Comparison of ENCODE assay signal across 19 cellular contexts in genomic region chr11:87239531-87239930, GRCh38.
"Had no signal": no experiment of that assay in that cellular context is flagged by ENCODE, and none has a peak within 500 bp of the region (broad histone marks: within the 10 kb centered on the region; RNA-seq: fewer than 3 reads in every experiment).

No MANE protein-coding gene starts in this region.

- H3K4me1 ChIP-seq: left lung, lower lobe of right lung, neural progenitor cell, psoas muscle, spleen had no signal

- H3K27ac ChIP-seq: left lung, lower lobe of right lung, neural progenitor cell, psoas muscle, spleen had no signal

- H3K4me2 ChIP-seq: neural progenitor cell had no signal

- ATAC-seq: left lung; lower lobe of right lung; natural killer cell treated with Interleukin-12 subunit alpha and Interleukin-12 subunit beta and Interleukin-15 and Interleukin-18, amount 100 ng/mL, for 72 hours; psoas muscle; stimulated activated memory B cell treated with anti-CD40 and anti-IgM and Interleukin-4, amounts not matched to agents 10 μg/mL and 1 μg/mL and 100 μg/mL, for 72 hours had no signal

- H3K36me3 ChIP-seq: left lung, lower lobe of right lung, neural progenitor cell, spleen had no signal

- H3K9ac ChIP-seq: neural progenitor cell had no signal

- H3K27me3 ChIP-seq: left lung, neural progenitor cell, spleen had no signal

- H2AFZ ChIP-seq: neural progenitor cell had no signal

- DNase-seq: central memory CD4-positive, alpha-beta T cell; endodermal cell; foreskin fibroblast; hippocampal formation; islet precursor cell; left lung; lower lobe of right lung; midbrain; nucleus accumbens; psoas muscle; retina; spleen; stimulated activated CD4-positive, alpha-beta T cell treated with anti-CD3 and anti-CD28 coated beads, Interleukin-15, amount 100 ng/mL, for 24 hours; stimulated activated CD4-positive, alpha-beta T cell treated with anti-CD3 and anti-CD28 coated beads, Interleukin-1b, Interleukin-23, amount 100 ng/mL, for 48 hours; stimulated activated CD4-positive, alpha-beta T cell treated with anti-CD3 and anti-CD28 coated beads, Interleukin-4, amount 100 ng/mL, for 24 hours; trophoblast cell had no signal

- H3K9me3 ChIP-seq: left lung, lower lobe of right lung, psoas muscle, spleen had no signal

- H3K4me3 ChIP-seq: left lung, lower lobe of right lung, neural progenitor cell, psoas muscle, spleen had no signal
